1 cellular context compared by ENCODE assay signal in the genomic region with DNA sequence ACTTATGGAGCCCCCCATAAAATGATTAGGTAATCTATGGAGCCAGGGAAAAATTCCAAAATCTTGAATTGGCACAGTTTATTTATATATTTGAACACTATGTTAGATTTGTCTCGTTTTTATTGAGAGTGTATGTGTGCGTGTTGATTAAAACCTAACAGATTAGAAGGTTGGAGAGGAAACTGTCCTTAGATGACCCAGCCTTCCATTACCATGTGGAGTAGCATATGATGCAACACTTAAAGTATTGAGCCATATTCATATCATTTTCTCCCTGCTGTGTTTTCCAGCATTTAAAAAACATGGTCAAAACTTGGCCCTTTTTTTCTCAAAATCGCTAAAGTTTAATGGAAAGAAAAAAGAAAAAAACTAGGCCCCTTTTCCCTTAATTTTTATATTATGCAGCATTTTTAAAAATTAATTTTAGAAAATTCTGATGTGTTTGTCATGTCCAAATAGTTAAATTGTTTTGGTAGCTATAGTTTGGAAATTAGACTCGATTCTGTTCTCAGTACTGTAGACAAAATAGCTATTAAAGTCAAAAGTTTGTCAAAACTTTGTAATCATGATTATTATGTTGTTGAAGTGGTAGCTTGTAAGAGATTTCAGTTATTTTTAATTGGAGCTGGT.
TF ChIP-seq lines count a peak whose summit lies in the region.

No MANE protein-coding gene starts in this region.

TF ChIP-seq in K562, 482 proteins besides CTCF, POLR2A, EP300 and RAD21 (continued from another document and continues in another):
- peak; percentile 63; the same call in 1 of the 2 replicates for TF ChIP-seq GATAD2B (IDR thresholded peaks at IDR 0.05; ENCODE audit: borderline replicate concordance)
- no peak for TF ChIP-seq HNRNPH1 (optimal IDR thresholded peaks at IDR 0.05; ENCODE audit: low read depth, low read length)
- TF ChIP-seq BCOR (IDR thresholded peaks at IDR 0.05) = no peak
- TF ChIP-seq L3MBTL2 (IDR thresholded peaks at IDR 0.05) = no peak
- TF ChIP-seq, protein P1, sequence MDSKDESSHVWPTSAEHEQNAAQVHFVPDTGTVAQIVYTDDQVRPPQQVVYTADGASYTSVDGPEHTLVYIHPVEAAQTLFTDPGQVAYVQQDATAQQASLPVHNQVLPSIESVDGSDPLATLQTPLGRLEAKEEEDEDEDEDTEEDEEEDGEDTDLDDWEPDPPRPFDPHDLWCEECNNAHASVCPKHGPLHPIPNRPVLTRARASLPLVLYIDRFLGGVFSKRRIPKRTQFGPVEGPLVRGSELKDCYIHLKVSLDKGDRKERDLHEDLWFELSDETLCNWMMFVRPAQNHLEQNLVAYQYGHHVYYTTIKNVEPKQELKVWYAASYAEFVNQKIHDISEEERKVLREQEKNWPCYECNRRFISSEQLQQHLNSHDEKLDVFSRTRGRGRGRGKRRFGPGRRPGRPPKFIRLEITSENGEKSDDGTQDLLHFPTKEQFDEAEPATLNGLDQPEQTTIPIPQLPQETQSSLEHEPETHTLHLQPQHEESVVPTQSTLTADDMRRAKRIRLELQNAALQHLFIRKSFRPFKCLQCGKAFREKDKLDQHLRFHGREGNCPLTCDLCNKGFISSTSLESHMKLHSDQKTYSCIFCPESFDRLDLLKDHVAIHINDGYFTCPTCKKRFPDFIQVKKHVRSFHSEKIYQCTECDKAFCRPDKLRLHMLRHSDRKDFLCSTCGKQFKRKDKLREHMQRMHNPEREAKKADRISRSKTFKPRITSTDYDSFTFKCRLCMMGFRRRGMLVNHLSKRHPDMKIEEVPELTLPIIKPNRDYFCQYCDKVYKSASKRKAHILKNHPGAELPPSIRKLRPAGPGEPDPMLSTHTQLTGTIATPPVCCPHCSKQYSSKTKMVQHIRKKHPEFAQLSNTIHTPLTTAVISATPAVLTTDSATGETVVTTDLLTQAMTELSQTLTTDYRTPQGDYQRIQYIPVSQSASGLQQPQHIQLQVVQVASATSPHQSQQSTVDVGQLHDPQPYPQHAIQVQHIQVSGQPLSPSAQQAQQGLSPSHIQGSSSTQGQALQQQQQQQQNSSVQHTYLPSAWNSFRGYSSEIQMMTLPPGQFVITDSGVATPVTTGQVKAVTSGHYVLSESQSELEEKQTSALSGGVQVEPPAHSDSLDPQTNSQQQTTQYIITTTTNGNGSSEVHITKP (IDR thresholded peaks at IDR 0.05; ENCODE audit: partially characterized antibody) = no peak
- no peak for TF ChIP-seq PHF20 (IDR thresholded peaks at IDR 0.05; ENCODE audit: partially characterized antibody)
- TF ChIP-seq, protein P2, sequence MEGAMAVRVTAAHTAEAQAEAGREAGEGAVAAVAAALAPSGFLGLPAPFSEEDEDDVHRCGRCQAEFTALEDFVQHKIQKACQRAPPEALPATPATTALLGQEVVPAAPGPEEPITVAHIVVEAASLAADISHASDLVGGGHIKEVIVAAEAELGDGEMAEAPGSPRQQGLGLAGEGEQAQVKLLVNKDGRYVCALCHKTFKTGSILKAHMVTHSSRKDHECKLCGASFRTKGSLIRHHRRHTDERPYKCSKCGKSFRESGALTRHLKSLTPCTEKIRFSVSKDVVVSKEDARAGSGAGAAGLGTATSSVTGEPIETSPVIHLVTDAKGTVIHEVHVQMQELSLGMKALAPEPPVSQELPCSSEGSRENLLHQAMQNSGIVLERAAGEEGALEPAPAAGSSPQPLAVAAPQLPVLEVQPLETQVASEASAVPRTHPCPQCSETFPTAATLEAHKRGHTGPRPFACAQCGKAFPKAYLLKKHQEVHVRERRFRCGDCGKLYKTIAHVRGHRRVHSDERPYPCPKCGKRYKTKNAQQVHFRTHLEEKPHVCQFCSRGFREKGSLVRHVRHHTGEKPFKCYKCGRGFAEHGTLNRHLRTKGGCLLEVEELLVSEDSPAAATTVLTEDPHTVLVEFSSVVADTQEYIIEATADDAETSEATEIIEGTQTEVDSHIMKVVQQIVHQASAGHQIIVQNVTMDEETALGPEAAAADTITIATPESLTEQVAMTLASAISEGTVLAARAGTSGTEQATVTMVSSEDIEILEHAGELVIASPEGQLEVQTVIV (CRISPR knock-in tag; IDR thresholded peaks at IDR 0.05; ENCODE audit: borderline replicate concordance) = no peak
- TF ChIP-seq, protein P3, sequence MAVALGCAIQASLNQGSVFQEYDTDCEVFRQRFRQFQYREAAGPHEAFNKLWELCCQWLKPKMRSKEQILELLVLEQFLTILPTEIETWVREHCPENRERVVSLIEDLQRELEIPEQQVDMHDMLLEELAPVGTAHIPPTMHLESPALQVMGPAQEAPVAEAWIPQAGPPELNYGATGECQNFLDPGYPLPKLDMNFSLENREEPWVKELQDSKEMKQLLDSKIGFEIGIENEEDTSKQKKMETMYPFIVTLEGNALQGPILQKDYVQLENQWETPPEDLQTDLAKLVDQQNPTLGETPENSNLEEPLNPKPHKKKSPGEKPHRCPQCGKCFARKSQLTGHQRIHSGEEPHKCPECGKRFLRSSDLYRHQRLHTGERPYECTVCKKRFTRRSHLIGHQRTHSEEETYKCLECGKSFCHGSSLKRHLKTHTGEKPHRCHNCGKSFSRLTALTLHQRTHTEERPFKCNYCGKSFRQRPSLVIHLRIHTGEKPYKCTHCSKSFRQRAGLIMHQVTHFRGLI (CRISPR knock-in tag; IDR thresholded peaks at IDR 0.05) = 0 out of 2 replicates have a peak, but pooled peaks have one; percentile 26
- no peak for TF ChIP-seq HNRNPK (IDR thresholded peaks at IDR 0.05; ENCODE audit: low read depth, low read length, poor library complexity, severe bottlenecking)
- TF ChIP-seq, protein P4, sequence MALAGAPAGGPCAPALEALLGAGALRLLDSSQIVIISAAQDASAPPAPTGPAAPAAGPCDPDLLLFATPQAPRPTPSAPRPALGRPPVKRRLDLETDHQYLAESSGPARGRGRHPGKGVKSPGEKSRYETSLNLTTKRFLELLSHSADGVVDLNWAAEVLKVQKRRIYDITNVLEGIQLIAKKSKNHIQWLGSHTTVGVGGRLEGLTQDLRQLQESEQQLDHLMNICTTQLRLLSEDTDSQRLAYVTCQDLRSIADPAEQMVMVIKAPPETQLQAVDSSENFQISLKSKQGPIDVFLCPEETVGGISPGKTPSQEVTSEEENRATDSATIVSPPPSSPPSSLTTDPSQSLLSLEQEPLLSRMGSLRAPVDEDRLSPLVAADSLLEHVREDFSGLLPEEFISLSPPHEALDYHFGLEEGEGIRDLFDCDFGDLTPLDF (CRISPR knock-in tag; IDR thresholded peaks at IDR 0.05) = no peak
- TF ChIP-seq PHTF2 (CRISPR knock-in tag; IDR thresholded peaks at IDR 0.05) = no peak
- TF ChIP-seq, protein P5, sequence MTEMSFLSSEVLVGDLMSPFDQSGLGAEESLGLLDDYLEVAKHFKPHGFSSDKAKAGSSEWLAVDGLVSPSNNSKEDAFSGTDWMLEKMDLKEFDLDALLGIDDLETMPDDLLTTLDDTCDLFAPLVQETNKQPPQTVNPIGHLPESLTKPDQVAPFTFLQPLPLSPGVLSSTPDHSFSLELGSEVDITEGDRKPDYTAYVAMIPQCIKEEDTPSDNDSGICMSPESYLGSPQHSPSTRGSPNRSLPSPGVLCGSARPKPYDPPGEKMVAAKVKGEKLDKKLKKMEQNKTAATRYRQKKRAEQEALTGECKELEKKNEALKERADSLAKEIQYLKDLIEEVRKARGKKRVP (CRISPR knock-in tag; IDR thresholded peaks at IDR 0.05) = peak; percentile 97
- TF ChIP-seq MED1 (CRISPR knock-in tag; IDR thresholded peaks at IDR 0.05; ENCODE audit: borderline replicate concordance) = no peak
- TF ChIP-seq ZNF197 (CRISPR knock-in tag; IDR thresholded peaks at IDR 0.05; ENCODE audit: low read depth) = no peak
- no peak for TF ChIP-seq ZNF121 (CRISPR knock-in tag; conservative IDR thresholded peaks at IDR 0.05)
- TF ChIP-seq CEBPB (tag; IDR thresholded peaks at IDR 0.05) = peak; percentile 100
- TF ChIP-seq POLR2G (IDR thresholded peaks at IDR 0.05; ENCODE audit: low read depth, low read length) = no peak
- TF ChIP-seq NFRKB (IDR thresholded peaks at IDR 0.05; ENCODE audit: low read depth) = 0 out of 2 replicates have a peak, but pooled peaks have one; percentile 55
- TF ChIP-seq MTA2 (IDR thresholded peaks at IDR 0.05; ENCODE audit: low read depth) = no peak
- no peak for TF ChIP-seq SPI1 (IDR thresholded peaks at IDR 0.05; ENCODE audit: borderline replicate concordance, low read depth, low read length)
- no peak for TF ChIP-seq RNF2 (IDR thresholded peaks at IDR 0.05)
- TF ChIP-seq, protein P6, sequence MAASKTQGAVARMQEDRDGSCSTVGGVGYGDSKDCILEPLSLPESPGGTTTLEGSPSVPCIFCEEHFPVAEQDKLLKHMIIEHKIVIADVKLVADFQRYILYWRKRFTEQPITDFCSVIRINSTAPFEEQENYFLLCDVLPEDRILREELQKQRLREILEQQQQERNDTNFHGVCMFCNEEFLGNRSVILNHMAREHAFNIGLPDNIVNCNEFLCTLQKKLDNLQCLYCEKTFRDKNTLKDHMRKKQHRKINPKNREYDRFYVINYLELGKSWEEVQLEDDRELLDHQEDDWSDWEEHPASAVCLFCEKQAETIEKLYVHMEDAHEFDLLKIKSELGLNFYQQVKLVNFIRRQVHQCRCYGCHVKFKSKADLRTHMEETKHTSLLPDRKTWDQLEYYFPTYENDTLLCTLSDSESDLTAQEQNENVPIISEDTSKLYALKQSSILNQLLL (CRISPR knock-in tag; IDR thresholded peaks at IDR 0.05; ENCODE audit: borderline replicate concordance) = no peak
- TF ChIP-seq, protein P7, sequence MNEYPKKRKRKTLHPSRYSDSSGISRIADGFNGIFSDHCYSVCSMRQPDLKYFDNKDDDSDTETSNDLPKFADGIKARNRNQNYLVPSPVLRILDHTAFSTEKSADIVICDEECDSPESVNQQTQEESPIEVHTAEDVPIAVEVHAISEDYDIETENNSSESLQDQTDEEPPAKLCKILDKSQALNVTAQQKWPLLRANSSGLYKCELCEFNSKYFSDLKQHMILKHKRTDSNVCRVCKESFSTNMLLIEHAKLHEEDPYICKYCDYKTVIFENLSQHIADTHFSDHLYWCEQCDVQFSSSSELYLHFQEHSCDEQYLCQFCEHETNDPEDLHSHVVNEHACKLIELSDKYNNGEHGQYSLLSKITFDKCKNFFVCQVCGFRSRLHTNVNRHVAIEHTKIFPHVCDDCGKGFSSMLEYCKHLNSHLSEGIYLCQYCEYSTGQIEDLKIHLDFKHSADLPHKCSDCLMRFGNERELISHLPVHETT (CRISPR knock-in tag; conservative IDR thresholded peaks at IDR 0.05 in 1 of 2, IDR thresholded peaks at IDR 0.05 in 1 of 2) = no peak
- TF ChIP-seq SMARCA4 (IDR thresholded peaks at IDR 0.05) = no peak; the same call in 1 of the 2 replicates
- TF ChIP-seq, protein P8, sequence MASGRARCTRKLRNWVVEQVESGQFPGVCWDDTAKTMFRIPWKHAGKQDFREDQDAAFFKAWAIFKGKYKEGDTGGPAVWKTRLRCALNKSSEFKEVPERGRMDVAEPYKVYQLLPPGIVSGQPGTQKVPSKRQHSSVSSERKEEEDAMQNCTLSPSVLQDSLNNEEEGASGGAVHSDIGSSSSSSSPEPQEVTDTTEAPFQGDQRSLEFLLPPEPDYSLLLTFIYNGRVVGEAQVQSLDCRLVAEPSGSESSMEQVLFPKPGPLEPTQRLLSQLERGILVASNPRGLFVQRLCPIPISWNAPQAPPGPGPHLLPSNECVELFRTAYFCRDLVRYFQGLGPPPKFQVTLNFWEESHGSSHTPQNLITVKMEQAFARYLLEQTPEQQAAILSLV (tag; IDR thresholded peaks at IDR 0.05) = peak; percentile 96
- TF ChIP-seq NFE2 (IDR thresholded peaks at IDR 0.05; ENCODE audit: low read depth) = 0 out of 2 replicates have a peak, but pooled peaks have one; percentile 14
- TF ChIP-seq IFI16 (CRISPR knock-in tag; IDR thresholded peaks at IDR 0.05) = no peak
- TF ChIP-seq THRAP3 (IDR thresholded peaks at IDR 0.05; ENCODE audit: borderline replicate concordance) = peak; percentile 4; the same call in 1 of the 2 replicates
- TF ChIP-seq, protein P9, sequence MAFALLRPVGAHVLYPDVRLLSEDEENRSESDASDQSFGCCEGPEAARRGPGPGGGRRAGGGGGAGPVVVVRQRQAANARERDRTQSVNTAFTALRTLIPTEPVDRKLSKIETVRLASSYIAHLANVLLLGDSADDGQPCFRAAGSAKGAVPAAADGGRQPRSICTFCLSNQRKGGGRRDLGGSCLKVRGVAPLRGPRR (CRISPR knock-in tag; IDR thresholded peaks at IDR 0.05) = no peak
- TF ChIP-seq JUND (IDR thresholded peaks at IDR 0.05; ENCODE audit: borderline replicate concordance, low read depth, low read length) = peak; percentile 85
- TF ChIP-seq JUND (tag; IDR thresholded peaks at IDR 0.05; ENCODE audit: borderline replicate concordance, low read depth, low read length) = peak; percentile 74
- no peak for TF ChIP-seq EGR1 (conservative IDR thresholded peaks at IDR 0.05)
- TF ChIP-seq STAT5A (IDR thresholded peaks at IDR 0.05; ENCODE audit: borderline replicate concordance, low read length) = peak; percentile 20; the same call in 1 of the 2 replicates
- TF ChIP-seq CBFA2T2 (conservative IDR thresholded peaks at IDR 0.05) = peak; percentile 20; the same call in 1 of the 2 replicates
- no peak for TF ChIP-seq BMI1 (IDR thresholded peaks at IDR 0.05; ENCODE audit: low read length)
- no peak for TF ChIP-seq FOXA1 (IDR thresholded peaks at IDR 0.05; ENCODE audit: borderline replicate concordance)
- no peak for TF ChIP-seq RBM22 (IDR thresholded peaks at IDR 0.05; ENCODE audit: low read depth, low read length, poor library complexity, severe bottlenecking)
- TF ChIP-seq TSC22D4 (tag; IDR thresholded peaks at IDR 0.05) = no peak
- no peak for TF ChIP-seq GABPB2 (CRISPR knock-in tag; conservative IDR thresholded peaks at IDR 0.05)
- TF ChIP-seq ZNF75A (CRISPR knock-in tag; IDR thresholded peaks at IDR 0.05) = no peak
- peak; percentile 59 for TF ChIP-seq TEAD4 (IDR thresholded peaks at IDR 0.05; ENCODE audit: low read length)
- TF ChIP-seq TEAD4 (CRISPR knock-in tag; IDR thresholded peaks at IDR 0.05; ENCODE audit: borderline replicate concordance) = no peak
- TF ChIP-seq, protein P10, sequence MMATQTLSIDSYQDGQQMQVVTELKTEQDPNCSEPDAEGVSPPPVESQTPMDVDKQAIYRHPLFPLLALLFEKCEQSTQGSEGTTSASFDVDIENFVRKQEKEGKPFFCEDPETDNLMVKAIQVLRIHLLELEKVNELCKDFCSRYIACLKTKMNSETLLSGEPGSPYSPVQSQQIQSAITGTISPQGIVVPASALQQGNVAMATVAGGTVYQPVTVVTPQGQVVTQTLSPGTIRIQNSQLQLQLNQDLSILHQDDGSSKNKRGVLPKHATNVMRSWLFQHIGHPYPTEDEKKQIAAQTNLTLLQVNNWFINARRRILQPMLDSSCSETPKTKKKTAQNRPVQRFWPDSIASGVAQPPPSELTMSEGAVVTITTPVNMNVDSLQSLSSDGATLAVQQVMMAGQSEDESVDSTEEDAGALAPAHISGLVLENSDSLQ (IDR thresholded peaks at IDR 0.05) = no peak
- 0 out of 2 replicates have a peak, but pooled peaks have one; percentile 12 for TF ChIP-seq ELF2 (CRISPR knock-in tag; IDR thresholded peaks at IDR 0.05)
- TF ChIP-seq DMBX1 (CRISPR knock-in tag; IDR thresholded peaks at IDR 0.05; ENCODE audit: borderline replicate concordance) = no peak
- no peak; a peak in 1 of 4 replicates for TF ChIP-seq RCOR1 (IDR thresholded peaks at IDR 0.05; ENCODE audit: borderline replicate concordance in 1 of 2, low read depth in 2 of 2, low read length in 2 of 2)
